Comparison of ENCODE assay signal across 14 cellular contexts in the genomic region with DNA sequence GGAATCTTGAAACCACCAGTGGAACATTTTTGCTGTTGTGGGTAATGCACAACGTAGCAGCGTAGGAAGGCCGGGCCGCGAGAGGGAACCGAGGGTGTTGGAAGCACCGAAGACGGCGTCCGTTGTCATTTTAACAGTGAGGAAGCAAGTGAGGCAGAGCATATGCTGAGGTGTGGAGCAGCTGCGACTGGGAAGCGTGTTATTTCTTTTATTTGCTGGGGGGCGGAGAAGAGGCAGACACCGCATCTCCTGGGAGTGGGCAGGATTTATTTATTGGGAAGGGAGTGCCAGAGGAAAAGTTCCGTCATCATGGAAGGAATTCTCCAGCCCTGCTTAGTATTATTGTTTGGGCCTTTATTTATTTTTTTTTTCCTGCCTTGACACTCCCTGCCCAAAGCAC.
DNase-seq lines count a peak whose midpoint lies in the region; ATAC-seq and TF ChIP-seq lines count a peak whose summit lies in the region.
"Had no signal": no experiment of that assay in that cellular context is flagged by ENCODE, and none has a peak within 500 bp of the region (broad histone marks: within the 10 kb centered on the region; RNA-seq: fewer than 3 reads in every experiment).

No MANE protein-coding gene starts in this region.

- H3K27ac ChIP-seq in ovary (peak overlapping the region; percentile 75 to 91), urinary bladder (ENCODE audit: low read depth) (peak overlapping the region; percentile 63)
- H3K27ac ChIP-seq: 22Rv1 had no signal

- intact Hi-C loops in Right ventricle myocardium superior (cut with DNase I): no loop called here
- intact Hi-C loops in ovary (cut with DNase I): loop anchor here in 1 of 4 donors (5.0 kb wide), 1 partner anchor 46 kb away; no protein-coding TSS in a partner anchor

- TF ChIP-seq CTCF in ovary (IDR thresholded peaks at IDR 0.05): peak in 1 of 3 donors; percentile 3

- H3K27me3 ChIP-seq in ovary: no peaks in the 10 kb centered on the region

- no peak for TF ChIP-seq POLR2A in ovary (IDR thresholded peaks at IDR 0.05)

- ATAC-seq in Right ventricle myocardium superior (ENCODE audit: poor library complexity) (peak; percentile 40), HG02970 (IDR thresholded peaks at IDR 0.05; ENCODE audit: low FRiP score, unreplicated experiment) (no peak)
- ATAC-seq: esophagus mucosa; HepG2; stimulated activated memory B cell treated with anti-CD40 and anti-IgM and Interleukin-4, amounts not matched to agents 10 μg/mL and 1 μg/mL and 100 μg/mL, for 72 hours had no signal

- peak overlapping the region; percentile 14 for H3K4me3 ChIP-seq in ovary
- H3K4me3 ChIP-seq in urinary bladder (ENCODE audit: low read depth, low read length): no peak overlapping the region

- no peaks in the 10 kb centered on the region for H3K9me3 ChIP-seq in ovary

- DNase-seq in DMS153 treated with DMSO at 0.1 percent for 48 hours (lab: John Stamatoyannopoulos, UW; ENCODE audit: unreplicated experiment): peak; percentile 52
- no peak for DNase-seq in DMS153 (lab: John Stamatoyannopoulos, UW)
- DNase-seq in Right ventricle myocardium superior: no peak
- DNase-seq in ovary: peak in 3 of 5 donors; percentile 56 to 59 (median 59)
- no peak for DNase-seq in SKM-1 treated with dmso at 0.1 percent for 144 hours (lab: John Stamatoyannopoulos, UW; ENCODE audit: unreplicated experiment)
- no peak for DNase-seq in DMS 273 (lab: John Stamatoyannopoulos, UW; ENCODE audit: unreplicated experiment)
- DNase-seq: activated CD4-positive, alpha-beta T cell treated with anti-CD3 and anti-CD28 coated beads for 1 hour; H9 had no signal

- 11 to 22% (median 15%) methylated on average over 15 of the region's 15 CpGs for WGBS in ovary, 3 donors
- WGBS in urinary bladder: 16% methylated on average over 15 of the region's 15 CpGs

- TF ChIP-seq EP300 in ovary (IDR thresholded peaks at IDR 0.05): no peak

- no peaks in the 10 kb centered on the region for H3K36me3 ChIP-seq in ovary
- H3K36me3 ChIP-seq in urinary bladder (ENCODE audit: insufficient read depth): no peaks in the 10 kb centered on the region

- H3K4me1 ChIP-seq in ovary (ENCODE audit: insufficient read depth) (peaks cover 5% of the 10 kb centered on the region), urinary bladder (ENCODE audit: insufficient read depth) (no peaks in the 10 kb centered on the region)

Comparison
In these comparisons a context has a peak if more than half of its experiments do, and no peak if none do; other contexts are left out.
1. DNase-seq: peak in DMS153 treated with DMSO at 0.1 percent for 48 hours (single experiment) and ovary (3 of 5); none in DMS153 (single experiment), Right ventricle myocardium superior (single experiment), SKM-1 treated with dmso at 0.1 percent for 144 hours (single experiment) and DMS 273 (single experiment).